In the genomic region with DNA sequence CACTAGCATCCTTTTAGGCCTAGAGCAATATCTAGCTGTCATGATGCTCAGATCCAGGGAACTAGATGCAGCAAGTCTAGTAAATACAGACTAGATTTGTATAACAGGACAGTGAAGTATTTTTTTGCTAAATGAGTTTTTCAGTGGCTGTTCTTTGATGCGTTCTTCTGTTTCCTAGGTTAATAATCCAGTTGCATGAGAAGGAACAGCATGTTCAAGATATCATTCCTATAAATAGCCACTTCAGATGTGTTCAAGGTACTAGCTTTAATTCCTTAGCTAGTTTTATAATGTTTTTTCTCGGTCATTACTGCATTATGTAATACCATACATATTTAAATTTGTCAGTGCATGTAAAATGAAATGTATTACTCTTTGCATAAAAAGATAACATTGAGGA, we compare ENCODE assay signal across 22 cellular contexts. TPM values are rescaled to one million over a fixed set of nuclear protein-coding genes. Genes with fewer than 3 reads are reported as not detected.
"Had no signal": no experiment of that assay in that cellular context is flagged by ENCODE, and none has a peak within 500 bp of the region (broad histone marks: within the 10 kb centered on the region; RNA-seq: fewer than 3 reads in every experiment).

No MANE protein-coding gene starts in this region.

- H3K4me3 ChIP-seq: cardiac muscle cell, mucosa of descending colon, smooth muscle cell, stomach, tibial artery, upper lobe of right lung had no signal

- H3K9me3 ChIP-seq: mucosa of descending colon, stomach, tibial artery, upper lobe of right lung had no signal

- DNase-seq: activated CD4-positive, alpha-beta T cell treated with anti-CD3 and anti-CD28 coated beads for 4 hours; activated CD4-positive, alpha-beta T cell treated with anti-CD3 and anti-CD28 coated beads, Interleukin-2, amount 50 U/mL, for 4 hours; activated naive CD4-positive, alpha-beta T cell; activated T-cell treated with anti-CD3 and anti-CD28 coated beads for 4 hours; activated T-cell treated with anti-CD3 and anti-CD28 coated beads, Interleukin-2, amount 50 U/mL, for 72 hours; aorta; foreskin keratinocyte; left ventricle myocardium superior; mucosa of descending colon; stimulated activated CD4-positive, alpha-beta T cell treated with anti-CD3 and anti-CD28 coated beads, Interleukin-1b, Interleukin-23, amount 100 ng/mL, for 48 hours; stimulated activated CD4-positive, alpha-beta T cell treated with anti-CD3 and anti-CD28 coated beads, Interleukin-4, amount 100 ng/mL, for 4 hours; stimulated activated CD8-positive, alpha-beta memory T cell treated with anti-CD3 and anti-CD28 coated beads, Interleukin-4, amount 100 ng/mL, for 48 hours; stimulated activated naive B cell treated with anti-CD40 and anti-IgM and Interleukin-4, amounts not matched to agents 10 μg/mL and 1 μg/mL and 100 μg/mL, for 72 hours; stomach; T-helper 9 cell; tibial artery; upper lobe of right lung had no signal

- ATAC-seq: activated T-cell treated with anti-CD3 and anti-CD28 coated beads, Interleukin-2, amount 50 U/mL, for 72 hours; foreskin keratinocyte; left ventricle myocardium superior; mucosa of descending colon; sciatic nerve; stimulated activated naive B cell treated with anti-CD40 and anti-IgM and Interleukin-4, amounts not matched to agents 10 μg/mL and 1 μg/mL and 100 μg/mL, for 72 hours; upper lobe of right lung had no signal

- H3K36me3 ChIP-seq: tibial artery, upper lobe of right lung had no signal

- H3K27me3 ChIP-seq: cardiac muscle cell, foreskin keratinocyte, tibial artery, upper lobe of right lung had no signal

- H3K4me1 ChIP-seq: foreskin keratinocyte, upper lobe of right lung had no signal

- H3K27ac ChIP-seq: cardiac muscle cell, foreskin keratinocyte, tibial artery, upper lobe of right lung, VCaP had no signal

RNA-seq across cellular contexts. Expression of a gene that starts 21.5 kb away (rescaled TPM):
- total RNA-seq: T-helper 1 cell treated with Interleukin-12 subunit alpha and Interleukin-12 subunit beta and Interleukin-4 antibody, amounts not matched to agents 30 ng/mL and 1 ng/mL, for 36 hours had no signal
